Comparison of ENCODE assay signal across 8 cellular contexts in genomic region chr19:30225615-30226463, GRCh38.
A peak's percentile ranks its signal among the peaks of the same experiment; 100 is the strongest.
DNase-seq lines count a peak whose midpoint lies in the region; ATAC-seq and TF ChIP-seq lines count a peak whose summit lies in the region.

No MANE protein-coding gene starts in this region.

- H3K27ac Mint-ChIP-seq in neural crest cell (ENCODE audit: unreplicated experiment): no peak overlapping the region

- peak overlapping the region; percentile 79; the same call in 1 of the 2 replicates for H3K4me3 ChIP-seq in ACC112 (ENCODE audit: low read depth, low read length)
- peak overlapping the region; percentile 53 for H3K4me3 ChIP-seq in HEK293 (ENCODE audit: low read depth, low read length)

- peak overlapping the region; percentile 14 for H2AFZ ChIP-seq in ACC112 (ENCODE audit: low read length, unreplicated experiment)

- peaks cover 77% of the 10 kb centered on the region for H3K27me3 Mint-ChIP-seq in neural crest cell (ENCODE audit: low read depth)

- no peaks in the 10 kb centered on the region for H3K9me3 ChIP-seq in HEK293 (ENCODE audit: control insufficient read depth, insufficient read depth, low read depth, low read length)

- ATAC-seq in GM19035 (IDR thresholded peaks at IDR 0.05; ENCODE audit: unreplicated experiment) (no peak), HG02588 (IDR thresholded peaks at IDR 0.05; ENCODE audit: unreplicated experiment) (no peak)

- peaks cover 81% of the 10 kb centered on the region for H3K27me3 ChIP-seq in ACC112 (ENCODE audit: insufficient read depth, low read length)

- peak; percentile 12 for DNase-seq in cerebellar cortex (ENCODE audit: low spot score)
- peak; percentile 6 for DNase-seq in neural crest cell (ENCODE audit: low read depth, low spot score)
- DNase-seq in NCI-H524 (lab: John Stamatoyannopoulos, UW): no peak
- DNase-seq in NCI-H1694 (lab: John Stamatoyannopoulos, UW): no peak

- no peaks in the 10 kb centered on the region for H3K4me1 ChIP-seq in ACC112 (ENCODE audit: control insufficient read depth, insufficient read depth, low read length, unreplicated experiment)
- peaks cover 42% of the 10 kb centered on the region for H3K4me1 ChIP-seq in HEK293 (ENCODE audit: control insufficient read depth, insufficient read depth, low read length)

- H3K4me3 Mint-ChIP-seq in neural crest cell: peak overlapping the region; percentile 94

- H3K36me3 Mint-ChIP-seq in neural crest cell (ENCODE audit: low read depth): no peaks in the 10 kb centered on the region

- no peak overlapping the region for H3K27ac ChIP-seq in ACC112 (ENCODE audit: low read depth, low read length)
- H3K27ac ChIP-seq in HEK293 (ENCODE audit: extremely low read depth, low read depth, low read length): peak overlapping the region; percentile 84

- no peaks in the 10 kb centered on the region for H3K9me3 Mint-ChIP-seq in neural crest cell

- H3K36me3 ChIP-seq in ACC112 (ENCODE audit: insufficient read depth, low read length) (no peaks in the 10 kb centered on the region), HEK293 (ENCODE audit: control insufficient read depth in 2 of 2, insufficient read depth in 1 of 2, low read length in 2 of 2) (no peaks in the 10 kb centered on the region)

- H3K4me1 Mint-ChIP-seq in neural crest cell: peaks cover 51% of the 10 kb centered on the region

- TF ChIP-seq CTCF in HEK293 (tag by site-specific recombination; IDR thresholded peaks at IDR 0.05) (no peak), neural crest cell (conservative IDR thresholded peaks at IDR 0.05) (no peak)

- CTCF ChIA-PET in HEK293 (lab: Yijun Ruan, JAX): interaction anchor here (0.9 to 1.3 kb wide), 6 partner anchors 12 to 240 kb away, joined by 3 to 6 read pairs (median 4); no protein-coding TSS in a partner anchor

- POLR2A ChIA-PET in HEK293 (lab: Yijun Ruan, JAX): interaction anchor here (0.6 to 1.1 kb wide), 8 partner anchors 10 to 560 kb away, joined by 3 to 6 read pairs (median 4); no protein-coding TSS in a partner anchor

- no peaks in the 10 kb centered on the region for H3K79me2 ChIP-seq in ACC112 (ENCODE audit: control insufficient read depth, insufficient read depth, low read length, unreplicated experiment)

TF ChIP-seq in HEK293, 187 proteins besides CTCF, POLR2A, EP300 and RAD21 (continues in another document):
- TF ChIP-seq ZNF404 (tag by site-specific recombination; IDR thresholded peaks at IDR 0.05) (no peak), ZBTB1 (tag by site-specific recombination; IDR thresholded peaks at IDR 0.05) (no peak), ZNF2 (tag by site-specific recombination; IDR thresholded peaks at IDR 0.05) (no peak), ZNF473 (tag by site-specific recombination; IDR thresholded peaks at IDR 0.05) (no peak), ZBTB26 (tag by site-specific recombination; optimal IDR thresholded peaks at IDR 0.05) (peak; percentile 85), ZNF571 (tag by site-specific recombination; IDR thresholded peaks at IDR 0.05) (no peak), ZNF561 (tag by site-specific recombination; IDR thresholded peaks at IDR 0.05; ENCODE audit: borderline replicate concordance) (peak; percentile 10; the same call in 1 of the 2 replicates), ZNF701 (tag by site-specific recombination; IDR thresholded peaks at IDR 0.05) (no peak), TCF7L2 (IDR thresholded peaks at IDR 0.05; ENCODE audit: borderline replicate concordance, low read depth, low read length) (no peak), HOXC10 (CRISPR knock-in tag; IDR thresholded peaks at IDR 0.05) (no peak), HIC1 (tag by site-specific recombination; IDR thresholded peaks at IDR 0.05) (no peak), ZFP41 (tag by site-specific recombination; IDR thresholded peaks at IDR 0.05; ENCODE audit: borderline replicate concordance) (no peak), ZNF221 (tag by site-specific recombination; IDR thresholded peaks at IDR 0.05; ENCODE audit: borderline replicate concordance) (no peak), ZBTB10 (tag by site-specific recombination; IDR thresholded peaks at IDR 0.05) (no peak; the same call in 1 of the 2 replicates), GLIS2 (tag by site-specific recombination; IDR thresholded peaks at IDR 0.05) (peak; percentile 55), SP7 (tag by site-specific recombination; IDR thresholded peaks at IDR 0.05) (no peak), ZNF48 (tag by site-specific recombination; IDR thresholded peaks at IDR 0.05) (no peak), ZBTB17 (tag by site-specific recombination; IDR thresholded peaks at IDR 0.05) (no peak), ZNF558 (tag by site-specific recombination; IDR thresholded peaks at IDR 0.05) (0 out of 2 replicates have a peak, but pooled peaks have one; percentile 22), ZNF391 (tag by site-specific recombination; IDR thresholded peaks at IDR 0.05; ENCODE audit: borderline replicate concordance, low read depth) (no peak), BCL11B (tag by site-specific recombination; IDR thresholded peaks at IDR 0.05; ENCODE audit: low read depth) (no peak), ZNF366 (tag by site-specific recombination; conservative IDR thresholded peaks at IDR 0.05) (no peak), TSHZ1 (tag by site-specific recombination; IDR thresholded peaks at IDR 0.05; ENCODE audit: borderline replicate concordance) (no peak)

Comparison
In these comparisons a context has a peak if more than half of its experiments do, and no peak if none do; other contexts are left out.
1. DNase-seq: peak in cerebellar cortex (single experiment) and neural crest cell (single experiment); none in NCI-H524 (0 of 2) and NCI-H1694 (single experiment).